In the genomic region with DNA sequence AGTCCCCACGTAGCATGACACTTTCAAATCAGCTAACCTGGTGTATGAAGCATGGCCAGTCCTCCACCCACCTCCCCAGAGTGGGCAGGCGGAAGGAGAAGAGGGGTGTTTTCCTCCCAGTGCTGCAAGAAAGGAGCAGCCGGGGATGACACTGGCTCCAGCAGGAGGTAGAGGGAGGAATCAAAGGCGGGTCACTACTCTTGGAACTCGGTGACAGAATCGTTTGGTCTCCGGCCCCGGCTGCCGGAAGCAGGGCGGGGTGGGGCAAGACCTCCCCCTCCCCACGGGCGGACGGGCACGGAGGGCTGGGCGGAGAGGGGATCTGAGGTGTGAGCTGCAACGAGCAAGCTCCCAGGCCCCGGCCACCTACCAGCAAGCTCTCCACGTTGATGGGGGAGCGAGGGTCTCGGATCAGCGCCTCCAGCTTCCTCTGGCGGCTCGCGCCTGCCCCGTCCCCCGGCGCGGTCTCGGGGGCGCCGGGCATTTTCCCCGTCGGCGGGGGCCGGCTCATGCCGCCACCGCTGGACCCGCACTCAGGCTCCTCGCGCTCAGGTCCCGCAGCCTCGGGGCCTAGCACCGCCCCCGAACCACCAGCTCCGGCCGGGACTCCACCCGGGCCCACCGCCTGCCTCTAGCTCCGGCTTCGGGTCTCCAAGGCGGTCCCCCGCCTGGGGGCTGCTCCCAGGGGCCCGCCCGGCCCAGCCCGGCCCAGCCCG, we compare ENCODE assay signal across 8 cellular contexts. TPM values are rescaled to one million over a fixed set of nuclear protein-coding genes. Genes with fewer than 3 reads are reported as not detected.
DNase-seq lines count a peak whose midpoint lies in the region; ATAC-seq and TF ChIP-seq lines count a peak whose summit lies in the region.

No MANE protein-coding gene starts in this region.

- peak; percentile 31 for ATAC-seq in HG02852 (IDR thresholded peaks at IDR 0.05; ENCODE audit: unreplicated experiment)

- WGBS in testis, 2 donors, result 0% methylated on average over 35 to 56 of the region's 56 CpGs

- TF ChIP-seq POLR2A in testis (IDR thresholded peaks at IDR 0.05), result no peak

- H3K9me3 ChIP-seq in muscle layer of duodenum (ENCODE audit: control insufficient read depth in 1 of 2, low read length in 2 of 2) (no peaks in the 10 kb centered on the region), testis (no peaks in the 10 kb centered on the region)

- peak overlapping the region; percentile 74 for H3K4me3 ChIP-seq in epithelial cell of esophagus (ENCODE audit: low read length)
- peak overlapping the region; percentile 93 to 96 for H3K4me3 ChIP-seq in muscle layer of duodenum (ENCODE audit: low read depth in 1 of 2, low read length in 2 of 2)
- H3K4me3 ChIP-seq in testis, result peak overlapping the region; percentile 82 to 88

- peaks cover 0 to 19% of the 10 kb centered on the region in 2 donors for H3K4me1 ChIP-seq in muscle layer of duodenum (ENCODE audit: control insufficient read depth in 1 of 2, insufficient read depth in 2 of 2, low read length in 2 of 2)
- peaks cover 8% of the 10 kb centered on the region for H3K4me1 ChIP-seq in testis

- peak; percentile 32 for DNase-seq in A172 (ENCODE audit: low spot score)
- DNase-seq in GM13977 (ENCODE audit: low spot score), result peak; percentile 61
- peak; percentile 54 for DNase-seq in NCI-H2171 treated with DMSO at 0.1 percent for 48 hours (lab: John Stamatoyannopoulos, UW)
- DNase-seq in activated CD8-positive, alpha-beta memory T cell treated with anti-CD3 and anti-CD28 coated beads for 48 hours (ENCODE audit: low read depth in 2 of 3, low spot score in 2 of 3), result peak in 2 of 3 experiments; percentile 4 to 17
- DNase-seq in epithelial cell of esophagus (ENCODE audit: low read depth), result peak; percentile 43
- peak; percentile 49 for DNase-seq in testis

- TF ChIP-seq CTCF in GM13977 (IDR thresholded peaks at IDR 0.05; ENCODE audit: extremely low read depth, insufficient read depth, missing control alignments) (no peak), epithelial cell of esophagus (IDR thresholded peaks at IDR 0.05; ENCODE audit: insufficient read depth, low read depth, low read length, missing control alignments) (no peak), testis (IDR thresholded peaks at IDR 0.05) (no peak)

- H3K27ac ChIP-seq in muscle layer of duodenum (ENCODE audit: low read length) (peak overlapping the region; percentile 82), testis (peak overlapping the region; percentile 92 to 99)

- intact Hi-C loops in testis (cut with DNase I; ENCODE audit: low total_unique reads), result no loop called here

- peaks cover 0 to 9% of the 10 kb centered on the region in 2 donors for H3K36me3 ChIP-seq in muscle layer of duodenum (ENCODE audit: control insufficient read depth in 1 of 2, insufficient read depth in 2 of 2, low read length in 2 of 2)
- no peaks in the 10 kb centered on the region for H3K36me3 ChIP-seq in testis (ENCODE audit: low read depth, missing control alignments)

- in situ Hi-C loops in GM13977 (cut with MboI; ENCODE audit: low pct_unique_long_range_greater_than_20kb, low sequenced_read_pairs, unreplicated experiment), result no loop called here

- H3K27me3 ChIP-seq in muscle layer of duodenum (ENCODE audit: low read depth, low read length) (no peaks in the 10 kb centered on the region), testis (no peaks in the 10 kb centered on the region)

RNA-seq across cellular contexts. Expression of a gene that starts 0.7 kb away (rescaled TPM):
- total RNA-seq in A172 (2014; rRNA removed; shearing (Covaris generic)), result 37.8 and 44.6 TPM in 2 replicates
- total RNA-seq in testis, result 10 to 100 TPM; 31.3 to 33.7 TPM
- polyA plus RNA-seq in testis (ENCODE audit: insufficient read depth, low read depth, low replicate concordance), result 4.6 TPM

Comparison
In these comparisons a context has a peak if more than half of its experiments do, and no peak if none do; other contexts are left out.
1. Peak in every context shown above with its lines: DNase-seq, ATAC-seq, H3K4me3 ChIP-seq and H3K27ac ChIP-seq.
2. DNase-seq: peak in every context shown above with its lines; median percentile 61 in GM13977; 54 in NCI-H2171 treated with DMSO at 0.1 percent for 48 hours; 49 in testis; 43 in epithelial cell of esophagus; 32 in A172; 10 in activated CD8-positive, alpha-beta memory T cell treated with anti-CD3 and anti-CD28 coated beads for 48 hours.